8 cellular contexts compared by ENCODE assay signal in the genomic region with DNA sequence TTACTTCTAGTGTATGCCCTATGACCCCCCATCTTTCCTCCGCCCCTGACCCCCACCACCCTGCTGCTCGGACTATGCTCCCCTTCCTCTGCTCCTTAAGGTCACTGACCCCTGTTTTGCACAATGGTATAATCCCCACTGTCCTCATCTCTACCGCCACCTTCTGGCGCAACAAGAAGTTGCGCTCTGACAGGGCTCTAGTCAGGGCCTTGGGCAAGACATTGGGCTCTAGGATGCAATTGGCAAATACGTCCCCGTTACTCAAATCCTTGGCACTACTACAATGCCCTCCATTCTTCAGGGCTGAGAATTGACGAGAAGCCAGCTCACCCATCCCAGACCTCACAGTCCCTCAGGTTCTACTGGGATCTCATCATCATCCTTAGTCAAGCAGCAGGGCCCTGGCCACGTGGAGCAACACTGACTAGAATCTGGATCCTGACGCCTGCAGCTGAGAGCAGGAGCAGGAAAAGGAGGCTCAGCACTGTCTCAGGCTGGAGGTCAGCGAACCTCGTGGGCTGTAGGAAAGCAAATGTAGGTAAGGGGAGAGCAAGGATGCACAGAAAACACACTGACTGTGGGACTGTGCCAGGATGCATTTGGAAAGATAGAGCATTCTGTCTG. TPM values are rescaled to one million over a fixed set of nuclear protein-coding genes. Genes with fewer than 3 reads are reported as not detected.
DNase-seq lines count a peak whose midpoint lies in the region; ATAC-seq and TF ChIP-seq lines count a peak whose summit lies in the region.

No MANE protein-coding gene starts in this region.

- peak; percentile 93 for ATAC-seq in GM18511 (IDR thresholded peaks at IDR 0.05; ENCODE audit: unreplicated experiment)
- peak; percentile 92 for ATAC-seq in HG02852 (IDR thresholded peaks at IDR 0.05; ENCODE audit: unreplicated experiment)
- ATAC-seq in natural killer cell: peak; percentile 73 to 97 (median 92)

- H3K27me3 Mint-ChIP-seq in chondrocyte (ENCODE audit: low read depth) (peaks cover 18% of the 10 kb centered on the region), natural killer cell (ENCODE audit: low read depth in 2 of 2) (peaks cover 0 to 5% of the 10 kb centered on the region in 2 donors)

- H3K9me3 Mint-ChIP-seq in chondrocyte (ENCODE audit: low read depth) (no peaks in the 10 kb centered on the region), natural killer cell (no peaks in the 10 kb centered on the region)

- TF ChIP-seq CTCF in AG10803 (conservative IDR thresholded peaks at IDR 0.05; ENCODE audit: low read length) (peak; percentile 41), chondrocyte (IDR thresholded peaks at IDR 0.05) (peak; percentile 47), natural killer cell (IDR thresholded peaks at IDR 0.05) (peak; percentile 61)

- DNase-seq in AG10803 (ENCODE audit: low read depth) (no peak), NOMO-1 treated with dmso at 0.1 percent for 144 hours (lab: John Stamatoyannopoulos, UW; ENCODE audit: unreplicated experiment) (peak; percentile 2), chondrocyte (ENCODE audit: low spot score) (no peak), natural killer cell (peak; percentile 54), superior temporal gyrus (ENCODE audit: extremely low spot score) (no peak), NCI-H446 treated with DMSO at 0.1 percent for 48 hours (lab: John Stamatoyannopoulos, UW) (no peak)

- no peak overlapping the region for H3K4me3 ChIP-seq in AG10803 (ENCODE audit: low read length)

- intact Hi-C loops in natural killer cell (cut with micrococcal nuclease): loop anchor here (2.0 kb wide), 1 partner anchor 66 kb away; no protein-coding TSS in a partner anchor

- no peak overlapping the region for H3K4me3 Mint-ChIP-seq in chondrocyte (ENCODE audit: unreplicated experiment)
- H3K4me3 Mint-ChIP-seq in natural killer cell: peak overlapping the region; percentile 51

- H3K36me3 Mint-ChIP-seq in chondrocyte (ENCODE audit: low read depth) (no peaks in the 10 kb centered on the region), natural killer cell (no peaks in the 10 kb centered on the region)

- H3K27ac Mint-ChIP-seq in chondrocyte (ENCODE audit: unreplicated experiment) (no peak overlapping the region), natural killer cell (no peak overlapping the region)

- H3K4me1 Mint-ChIP-seq in chondrocyte (ENCODE audit: low read depth) (no peaks in the 10 kb centered on the region), natural killer cell (peaks cover 0 to 7% of the 10 kb centered on the region in 2 donors)

RNA-seq across cellular contexts. Expression of a gene that starts 10.6 kb away (rescaled TPM):
- total RNA-seq in chondrocyte (not detected in 3 replicates), natural killer cell (not detected)

RNA-seq across cellular contexts. Expression of a gene that starts 20.4 kb away (rescaled TPM):
- total RNA-seq in chondrocyte: 0.24 to 5.1 TPM (median 3.5 TPM) in 3 replicates
- 1 to 10 TPM; 4.0 to 9.5 (median 6.5) TPM for total RNA-seq in natural killer cell

RNA-seq across cellular contexts. Expression of a gene that starts 26.6 kb away (rescaled TPM):
- total RNA-seq in chondrocyte (not detected in 3 replicates), natural killer cell (not detected)

RNA-seq across cellular contexts. Expression of a gene that starts 30.1 kb away (rescaled TPM):
- total RNA-seq in chondrocyte (not detected in 3 replicates), natural killer cell (not detected)

RNA-seq across cellular contexts. Expression of a gene that starts 41.1 kb away (rescaled TPM):
- not detected in 3 replicates for total RNA-seq in chondrocyte
- total RNA-seq in natural killer cell: not detected

Comparison
In these comparisons a context has a peak if more than half of its experiments do, and no peak if none do; other contexts are left out.
1. DNase-seq: peak in NOMO-1 treated with dmso at 0.1 percent for 144 hours (single experiment) and natural killer cell (single experiment); none in AG10803 (single experiment), chondrocyte (single experiment), superior temporal gyrus (single experiment) and NCI-H446 treated with DMSO at 0.1 percent for 48 hours (single experiment).
2. Peak in every context shown above with its lines, with median percentiles within 50 percentile points of each other: CTCF ChIP-seq and ATAC-seq.